ENCODE assay signal across 14 cellular contexts in the genomic region with DNA sequence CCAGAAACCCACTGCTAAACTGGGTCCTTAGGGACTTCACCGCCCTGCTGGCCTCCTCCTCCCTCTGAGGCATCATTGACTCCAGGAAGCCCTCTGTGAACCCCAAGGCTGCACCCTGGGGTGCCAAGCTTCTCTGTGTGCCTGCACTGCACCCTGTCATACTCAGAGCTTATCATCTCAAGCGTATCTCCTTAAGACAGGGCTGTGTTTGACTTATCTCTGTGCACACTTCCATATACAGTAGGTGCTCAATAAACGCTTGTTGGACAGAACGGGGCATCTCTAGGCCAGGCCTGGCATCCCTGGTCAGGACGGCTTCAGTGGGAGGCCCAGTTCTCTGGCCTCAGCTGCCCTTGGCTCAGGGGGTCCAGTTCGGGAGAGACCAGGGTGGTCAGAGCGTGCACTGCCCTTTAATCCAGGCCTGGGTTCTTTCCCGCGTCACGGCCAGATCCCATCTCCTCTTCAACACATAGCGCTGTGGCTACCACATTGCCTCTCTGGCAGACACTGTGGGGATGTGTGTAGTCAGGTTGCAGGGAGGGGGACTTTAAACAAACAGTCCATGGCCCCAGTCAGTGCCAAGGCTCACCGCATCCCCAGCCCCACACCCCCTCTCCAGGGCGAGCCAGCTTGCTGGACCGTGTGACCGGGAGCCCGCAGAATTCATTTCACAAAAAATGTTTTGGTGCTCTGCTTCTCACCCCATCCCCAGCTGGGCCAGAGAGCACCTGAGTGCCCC. TPM values are rescaled to one million over a fixed set of nuclear protein-coding genes. Genes with fewer than 3 reads are reported as not detected.
DNase-seq lines count a peak whose midpoint lies in the region; ATAC-seq and TF ChIP-seq lines count a peak whose summit lies in the region.
"Had no signal": no experiment of that assay in that cellular context is flagged by ENCODE, and none has a peak within 500 bp of the region (broad histone marks: within the 10 kb centered on the region; RNA-seq: fewer than 3 reads in every experiment).

No MANE protein-coding gene starts in this region.

- H3K27me3 Mint-ChIP-seq in activated B cell treated with CpG ODN at 0.5 μM for 24 hours, result no peaks in the 10 kb centered on the region
- peaks cover 2% of the 10 kb centered on the region for H3K27me3 Mint-ChIP-seq in activated naive CD4-positive, alpha-beta T cell treated with anti-CD3 and anti-CD28 coated beads for 36 hours (ENCODE audit: low read depth)
- H3K27me3 Mint-ChIP-seq: activated CD8-positive, alpha-beta T cell treated with anti-CD3 and anti-CD28 coated beads for 36 hours had no signal

- no peak overlapping the region for H3K27ac Mint-ChIP-seq in activated B cell treated with CpG ODN at 0.5 μM for 24 hours
- no peak overlapping the region for H3K27ac Mint-ChIP-seq in activated naive CD4-positive, alpha-beta T cell treated with anti-CD3 and anti-CD28 coated beads for 36 hours
- H3K27ac Mint-ChIP-seq: activated CD8-positive, alpha-beta T cell treated with anti-CD3 and anti-CD28 coated beads for 36 hours; activated T-helper 1 cell treated with anti-CD3 and anti-CD28 coated beads, Interleukin-12 subunit alpha, Interleukin-12 subunit beta, Interleukin-2, Interleukin-4 antibody, amounts not matched to agents 30 ng/mL and 10 ng/mL and 1 ng/mL, durations not matched to agents 14 hours and 24 hours and 36 hours had no signal

- H3K27ac ChIP-seq in BLaER1, result peak overlapping the region; percentile 86
- peak overlapping the region; percentile 69 for H3K27ac ChIP-seq in hepatocyte
- no peak overlapping the region for H3K27ac ChIP-seq in osteoblast (ENCODE audit: low read depth, low read length)
- H3K27ac ChIP-seq in effector memory CD4-positive, alpha-beta T cell (ENCODE audit: insufficient read depth, low read length, poor library complexity, severe bottlenecking), result no peak overlapping the region

- intact Hi-C loops in activated B cell treated with CpG ODN at 0.5 μM for 24 hours (cut with micrococcal nuclease), result loop anchor here (10.0 kb wide), 1 partner anchor 86 kb away; no protein-coding TSS in a partner anchor
- intact Hi-C loops in activated naive CD4-positive, alpha-beta T cell treated with anti-CD3 and anti-CD28 coated beads for 36 hours (cut with micrococcal nuclease), result no loop called here

- H3K4me1 Mint-ChIP-seq in activated B cell treated with CpG ODN at 0.5 μM for 24 hours, result peaks cover 33% of the 10 kb centered on the region
- H3K4me1 Mint-ChIP-seq in activated naive CD4-positive, alpha-beta T cell treated with anti-CD3 and anti-CD28 coated beads for 36 hours (ENCODE audit: low read depth), result no peaks in the 10 kb centered on the region

- POLR2A ChIA-PET in activated B cell treated with CpG ODN at 0.5 μM for 24 hours (lab: Charles Lee), result interaction anchor here (0.9 to 1.8 kb wide), 3 partner anchors 10 to 87 kb away, joined by 3 to 5 read pairs (median 4); no protein-coding TSS in a partner anchor

- no peaks in the 10 kb centered on the region for H3K9me2 ChIP-seq in hepatocyte (replicated peaks; ENCODE audit: insufficient read depth)

- H2AFZ ChIP-seq in hepatocyte, result no peak overlapping the region
- H2AFZ ChIP-seq in osteoblast (ENCODE audit: low read length), result peak overlapping the region; percentile 77

- H3K27me3 ChIP-seq in BLaER1 (no peaks in the 10 kb centered on the region), hepatocyte (no peaks in the 10 kb centered on the region), osteoblast (ENCODE audit: insufficient read depth, low read length) (peaks cover 31% of the 10 kb centered on the region)
- no peaks in the 10 kb centered on the region for H3K27me3 ChIP-seq in effector memory CD4-positive, alpha-beta T cell (replicated peaks; ENCODE audit: control insufficient read depth, insufficient read depth, low read length, poor library complexity, severe bottlenecking)

- H3K4me3 Mint-ChIP-seq in activated B cell treated with CpG ODN at 0.5 μM for 24 hours, result no peak overlapping the region
- no peak overlapping the region for H3K4me3 Mint-ChIP-seq in activated naive CD4-positive, alpha-beta T cell treated with anti-CD3 and anti-CD28 coated beads for 36 hours
- H3K4me3 Mint-ChIP-seq: activated CD8-positive, alpha-beta T cell treated with anti-CD3 and anti-CD28 coated beads for 36 hours; activated T-helper 1 cell treated with anti-CD3 and anti-CD28 coated beads, Interleukin-12 subunit alpha, Interleukin-12 subunit beta, Interleukin-2, Interleukin-4 antibody, amounts not matched to agents 30 ng/mL and 10 ng/mL and 1 ng/mL, durations not matched to agents 14 hours and 24 hours and 36 hours had no signal

- H3K4me1 ChIP-seq in BLaER1 (peaks cover 64% of the 10 kb centered on the region), hepatocyte (ENCODE audit: insufficient read depth) (peaks cover 23% of the 10 kb centered on the region), osteoblast (ENCODE audit: insufficient read depth, low read length) (no peaks in the 10 kb centered on the region)
- no peaks in the 10 kb centered on the region for H3K4me1 ChIP-seq in effector memory CD4-positive, alpha-beta T cell (ENCODE audit: control insufficient read depth, insufficient read depth, low read length, poor library complexity, severe bottlenecking)

- H4K20me1 ChIP-seq in BLaER1, result no peaks in the 10 kb centered on the region
- no peaks in the 10 kb centered on the region for H4K20me1 ChIP-seq in hepatocyte (ENCODE audit: insufficient read depth, poor library complexity, severe bottlenecking)
- no peaks in the 10 kb centered on the region for H4K20me1 ChIP-seq in osteoblast (ENCODE audit: insufficient read depth, low read length)

- peak overlapping the region; percentile 96 for H3K4me2 ChIP-seq in BLaER1
- H3K4me2 ChIP-seq in hepatocyte, result peak overlapping the region; percentile 35
- H3K4me2 ChIP-seq in osteoblast (ENCODE audit: insufficient read depth, low read length), result peak overlapping the region; percentile 55

- no peaks in the 10 kb centered on the region for H3K79me2 ChIP-seq in hepatocyte
- H3K79me2 ChIP-seq in osteoblast (ENCODE audit: insufficient read depth, low read length), result no peaks in the 10 kb centered on the region

- no peaks in the 10 kb centered on the region for H3K9me3 Mint-ChIP-seq in activated B cell treated with CpG ODN at 0.5 μM for 24 hours
- no peaks in the 10 kb centered on the region for H3K9me3 Mint-ChIP-seq in activated naive CD4-positive, alpha-beta T cell treated with anti-CD3 and anti-CD28 coated beads for 36 hours
- H3K9me3 Mint-ChIP-seq: activated CD8-positive, alpha-beta T cell treated with anti-CD3 and anti-CD28 coated beads for 36 hours; activated T-helper 1 cell treated with anti-CD3 and anti-CD28 coated beads, Interleukin-12 subunit alpha, Interleukin-12 subunit beta, Interleukin-2, Interleukin-4 antibody, amounts not matched to agents 30 ng/mL and 10 ng/mL and 1 ng/mL, durations not matched to agents 14 hours and 24 hours and 36 hours had no signal

- H3K4me3 ChIP-seq in BLaER1 (peak overlapping the region; percentile 50), hepatocyte (no peak overlapping the region), osteoblast (ENCODE audit: insufficient read depth, low read length) (peak overlapping the region; percentile 40)
- H3K4me3 ChIP-seq in effector memory CD4-positive, alpha-beta T cell (ENCODE audit: insufficient read depth, low read depth, low read length, poor library complexity, severe bottlenecking), result no peak overlapping the region

- H3K36me3 ChIP-seq in BLaER1, result no peaks in the 10 kb centered on the region
- H3K36me3 ChIP-seq in hepatocyte (replicated peaks; ENCODE audit: insufficient read depth, low read depth), result no peaks in the 10 kb centered on the region
- H3K36me3 ChIP-seq in osteoblast (ENCODE audit: insufficient read depth, low read length), result no peaks in the 10 kb centered on the region
- no peaks in the 10 kb centered on the region for H3K36me3 ChIP-seq in effector memory CD4-positive, alpha-beta T cell (ENCODE audit: control insufficient read depth, insufficient read depth, low read length)

- peak overlapping the region; percentile 71 for H3K9ac ChIP-seq in BLaER1

- no peaks in the 10 kb centered on the region for H3K36me3 Mint-ChIP-seq in activated B cell treated with CpG ODN at 0.5 μM for 24 hours (ENCODE audit: low read depth)
- no peaks in the 10 kb centered on the region for H3K36me3 Mint-ChIP-seq in activated naive CD4-positive, alpha-beta T cell treated with anti-CD3 and anti-CD28 coated beads for 36 hours (ENCODE audit: low read depth)

- TF ChIP-seq CTCF in activated B cell treated with CpG ODN at 0.5 μM for 24 hours (IDR thresholded peaks at IDR 0.05), result no peak
- no peak for TF ChIP-seq CTCF in hepatocyte (IDR thresholded peaks at IDR 0.05; ENCODE audit: poor library complexity)
- no peak for TF ChIP-seq CTCF in osteoblast (IDR thresholded peaks at IDR 0.05; ENCODE audit: extremely low read depth, low read depth, low read length)

- ATAC-seq in activated B cell treated with CpG ODN at 0.5 μM for 24 hours (ENCODE audit: low read depth) (peak; percentile 9), GM18907 (IDR thresholded peaks at IDR 0.05; ENCODE audit: unreplicated experiment) (no peak)
- ATAC-seq: activated CD8-positive, alpha-beta T cell treated with anti-CD3 and anti-CD28 coated beads for 36 hours had no signal

- CTCF ChIA-PET in activated B cell treated with CpG ODN at 0.5 μM for 24 hours (lab: Charles Lee), result no interaction called here
- CTCF ChIA-PET in activated naive CD4-positive, alpha-beta T cell treated with anti-CD3 and anti-CD28 coated beads for 36 hours (lab: Charles Lee), result interaction anchor here (0.8 kb wide), 1 partner anchor 117 kb away, joined by 3 read pairs; the partner anchor contains the start of gene EPHB3

- DNase-seq in activated B cell treated with CpG ODN at 0.5 μM for 24 hours (no peak), hepatocyte (ENCODE audit: low spot score) (no peak), osteoblast (ENCODE audit: insufficient read length, low spot score, missing footprints) (no peak), KG1 (lab: John Stamatoyannopoulos, UW) (no peak)
- DNase-seq in activated naive CD4-positive, alpha-beta T cell treated with anti-CD3 and anti-CD28 coated beads for 36 hours, result no peak
- no peak for DNase-seq in effector memory CD4-positive, alpha-beta T cell
- DNase-seq: activated CD8-positive, alpha-beta T cell treated with anti-CD3 and anti-CD28 coated beads for 36 hours; amniotic stem cell; NCI-H1105 treated with DMSO at 0.1 percent for 48 hours; NCI-H345; stimulated activated naive CD4-positive, alpha-beta T cell had no signal

- H3K9me3 ChIP-seq in BLaER1 (no peaks in the 10 kb centered on the region), hepatocyte (ENCODE audit: low read depth) (no peaks in the 10 kb centered on the region), osteoblast (ENCODE audit: low read depth, low read length) (no peaks in the 10 kb centered on the region)
- H3K9me3 ChIP-seq in effector memory CD4-positive, alpha-beta T cell (ENCODE audit: control insufficient read depth, low read length), result no peaks in the 10 kb centered on the region

- 79% methylated on average over 16 of the region's 16 CpGs for WGBS in hepatocyte (ENCODE audit: low lambda C conversion rate, missing lambda C conversion rate)

RNA-seq across cellular contexts. Expression of gene MAGEF1, which starts 33.4 kb away (rescaled TPM):
- total RNA-seq in activated B cell treated with CpG ODN at 0.5 μM for 24 hours (18.5 and 18.7 TPM in 2 replicates), hepatocyte (57.6 and 66.5 TPM in 2 replicates), osteoblast (18.8 and 22.1 TPM in 2 replicates)
- 74.4 and 74.9 TPM in 2 replicates for polyA plus RNA-seq in hepatocyte
- 10 to 100 TPM; 17.4 to 18.1 TPM for total RNA-seq in activated naive CD4-positive, alpha-beta T cell treated with anti-CD3 and anti-CD28 coated beads for 36 hours

Comparison
In these comparisons a context has a peak if more than half of its experiments do, and no peak if none do; other contexts are left out.
1. H3K27ac ChIP-seq: peak in BLaER1 (single experiment) and hepatocyte (single experiment); none in osteoblast (single experiment) and effector memory CD4-positive, alpha-beta T cell (single experiment).
2. H3K4me2 ChIP-seq: peak in every context shown above with its lines; median percentile 96 in BLaER1; 55 in osteoblast; 35 in hepatocyte.
3. H3K4me3 ChIP-seq: peak in BLaER1 (single experiment) and osteoblast (single experiment); none in hepatocyte (single experiment) and effector memory CD4-positive, alpha-beta T cell (single experiment).